Comparison of ENCODE assay signal across 27 cellular contexts in genomic region chr2:71600572-71600971, GRCh38.
"Had no signal": no experiment of that assay in that cellular context is flagged by ENCODE, and none has a peak within 500 bp of the region (broad histone marks: within the 10 kb centered on the region; RNA-seq: fewer than 3 reads in every experiment).

No MANE protein-coding gene starts in this region.

- H3K36me3 Mint-ChIP-seq: activated CD4-positive, alpha-beta memory T cell treated with anti-CD3 and anti-CD28 coated beads for 36 hours; mesothelial cell of epicardium; naive B cell had no signal

- H3K27ac Mint-ChIP-seq: activated CD4-positive, alpha-beta memory T cell treated with anti-CD3 and anti-CD28 coated beads for 36 hours; activated T-cell treated with anti-CD3 and anti-CD28 coated beads, Interleukin-2, amount 50 U/mL, for 24 hours; mesothelial cell of epicardium; naive B cell; nephron progenitor cell; T-helper 17 cell had no signal

- DNase-seq: activated CD4-positive, alpha-beta memory T cell treated with anti-CD3 and anti-CD28 coated beads for 36 hours; activated CD4-positive, alpha-beta T cell treated with anti-CD3 and anti-CD28 coated beads for 48 hours; activated CD8-positive, alpha-beta memory T cell treated with anti-CD3 and anti-CD28 coated beads, Interleukin-2, amount 50 U/mL, for 48 hours; activated gamma-delta T cell; activated naive CD4-positive, alpha-beta T cell treated with anti-CD3 and anti-CD28 coated beads, Interleukin-2, amount 50 U/mL, for 16 hours; activated T-cell treated with anti-CD3 and anti-CD28 coated beads, Interleukin-2, amount 50 U/mL, for 24 hours; amniotic stem cell; colonic mucosa; effector CD8-positive, alpha-beta T cell; hypothalamus; kidney glomerular epithelial cell; naive B cell; nephron progenitor cell; ovary; stimulated activated naive CD4-positive, alpha-beta T cell; T-helper 17 cell; T1000; transverse colon; WERI-Rb-1 had no signal

- H3K9me3 ChIP-seq: breast epithelium, colonic mucosa, neutrophil, ovary, prostate gland, suprapubic skin, transverse colon had no signal

- H3K9me3 Mint-ChIP-seq: activated CD4-positive, alpha-beta memory T cell treated with anti-CD3 and anti-CD28 coated beads for 36 hours; activated T-cell treated with anti-CD3 and anti-CD28 coated beads, Interleukin-2, amount 50 U/mL, for 24 hours; mesothelial cell of epicardium; naive B cell; nephron progenitor cell had no signal

- H3K4me3 ChIP-seq: breast epithelium, colonic mucosa, ovary, prostate gland, suprapubic skin, transverse colon had no signal

- H3K4me3 Mint-ChIP-seq: activated CD4-positive, alpha-beta memory T cell treated with anti-CD3 and anti-CD28 coated beads for 36 hours; activated T-cell treated with anti-CD3 and anti-CD28 coated beads, Interleukin-2, amount 50 U/mL, for 24 hours; mesothelial cell of epicardium; naive B cell; nephron progenitor cell; T-helper 17 cell had no signal

- H3K27me3 ChIP-seq: breast epithelium, colonic mucosa, neutrophil, ovary, suprapubic skin, transverse colon had no signal

- FAIRE-seq: endometrium, frontal cortex had no signal

- ATAC-seq: activated CD4-positive, CD25-positive, alpha-beta regulatory T cell treated with anti-CD3 and anti-CD28 coated beads, Interleukin-2, amount 50 U/mL, for 24 hours; T-helper 17 cell had no signal

- H3K27ac ChIP-seq: breast epithelium, colonic mucosa, neutrophil, ovary, prostate gland, suprapubic skin, transverse colon had no signal

- H3K4me1 ChIP-seq: breast epithelium, colonic mucosa, prostate gland, transverse colon had no signal

- H3K36me3 ChIP-seq: breast epithelium, colonic mucosa, ovary, prostate gland, suprapubic skin, transverse colon, WERI-Rb-1 had no signal

- H3K4me1 Mint-ChIP-seq: naive B cell had no signal
